8 cellular contexts compared by ENCODE assay signal in genomic region chr22:30386608-30386959, GRCh38. TPM values are rescaled to one million over a fixed set of nuclear protein-coding genes. Genes with fewer than 3 reads are reported as not detected.
DNase-seq lines count a peak whose midpoint lies in the region; ATAC-seq, FAIRE-seq and TF ChIP-seq lines count a peak whose summit lies in the region.

No MANE protein-coding gene starts in this region.

- peaks cover 34% of the 10 kb centered on the region for H3K36me3 Mint-ChIP-seq in Calu3 (ENCODE audit: insufficient read depth, unreplicated experiment)

- POLR2A ChIA-PET in OCI-LY7 (lab: Charles Lee), result interaction anchor here (0.8 kb wide), 1 partner anchor 35 kb away, joined by 3 read pairs; no protein-coding TSS in a partner anchor

- CTCF ChIA-PET in Calu3 (lab: Charles Lee) (interaction anchor here (1.2 kb wide), 2 partner anchors 60 to 98 kb away, joined by 4 read pairs; partner anchors contain the start of gene TBC1D10A), OCI-LY7 (lab: Charles Lee; ENCODE audit: unreplicated experiment) (interaction anchor here (0.6 to 1.2 kb wide), 3 partner anchors 51 to 99 kb away, joined by 3 to 9 read pairs (median 3); no protein-coding TSS in a partner anchor)

- H3K27me3 ChIP-seq in esophagus (ENCODE audit: control insufficient read depth in 1 of 2, insufficient read depth in 2 of 2, low read length in 2 of 2) (no peaks in the 10 kb centered on the region), pancreas (no peaks in the 10 kb centered on the region)

- WGBS in esophagus, 2 donors, result 22 to 26% methylated on average over 10 of the region's 10 CpGs
- 17 to 20% methylated on average over 9 to 10 of the region's 10 CpGs for WGBS in pancreas, 2 donors

- H3K36me3 ChIP-seq in OCI-LY7 (ENCODE audit: insufficient read depth, low read length), result no peaks in the 10 kb centered on the region; the same call in 1 of the 2 replicates
- peaks cover 0 to 4% of the 10 kb centered on the region in 2 donors for H3K36me3 ChIP-seq in esophagus (ENCODE audit: control insufficient read depth in 2 of 2, insufficient read depth in 2 of 2, low read length in 1 of 2)
- no peaks in the 10 kb centered on the region for H3K36me3 ChIP-seq in pancreas

- peak overlapping the region; percentile 71 for H3K27ac Mint-ChIP-seq in Calu3 (ENCODE audit: unreplicated experiment)

- no peak for FAIRE-seq in pancreas (lab: Jason Lieb, UNC)

- peaks cover 15% of the 10 kb centered on the region for H3K4me1 Mint-ChIP-seq in Calu3 (ENCODE audit: low read depth, unreplicated experiment)

- H3K9me2 ChIP-seq in OCI-LY7 (ENCODE audit: insufficient read depth, low read length), result no peaks in the 10 kb centered on the region

- H3K4me2 ChIP-seq in OCI-LY7 (ENCODE audit: low read length), result peak overlapping the region; percentile 65

- peaks cover 17% of the 10 kb centered on the region for H3K4me1 ChIP-seq in OCI-LY7 (ENCODE audit: insufficient read depth, low read length, poor library complexity, severe bottlenecking)
- peaks cover 0 to 9% of the 10 kb centered on the region in 2 donors for H3K4me1 ChIP-seq in esophagus (ENCODE audit: control insufficient read depth in 2 of 2, insufficient read depth in 2 of 2, low read length in 1 of 2)
- H3K4me1 ChIP-seq in pancreas, result peaks cover 0 to 6% (median 0%) of the 10 kb centered on the region in 3 donors

- H2AFZ ChIP-seq in OCI-LY7 (ENCODE audit: low read length), result no peak overlapping the region

- H3K27ac ChIP-seq in OCI-LY7 (ENCODE audit: low read depth, low read length, poor library complexity, severe bottlenecking), result no peak overlapping the region
- peak overlapping the region; percentile 80 to 84 for H3K27ac ChIP-seq in esophagus (ENCODE audit: low read depth in 2 of 2, low read length in 1 of 2)
- peak overlapping the region in 1 of 4 donors; percentile 41 for H3K27ac ChIP-seq in pancreas

- intact Hi-C loops in Calu3 (cut with micrococcal nuclease; ENCODE audit: unreplicated experiment), result no loop called here
- intact Hi-C loops in OCI-LY7 (cut with micrococcal nuclease; ENCODE audit: unreplicated experiment), result loop anchor here (2.0 to 5.0 kb wide), 2 partner anchors 60 to 274 kb away; partner anchors contain the start of gene TBC1D10A
- intact Hi-C loops in pancreas (cut with DNase I), result loop anchor here in 2 of 3 donors (5.0 kb wide), 3 partner anchors 99 to 274 kb away; partner anchors contain the start of gene CASTOR1 (in 1 of the 2)

- no peak for DNase-seq in Calu3
- no peak for DNase-seq in OCI-LY7 (ENCODE audit: low spot score)
- DNase-seq in pancreas, result peak in 2 of 6 donors; percentile 25 to 55
- no peak for DNase-seq in AG20443 (ENCODE audit: low spot score)
- no peak for DNase-seq in SW 1271 (lab: John Stamatoyannopoulos, UW)
- no peak for DNase-seq in D341Med (ENCODE audit: low spot score)

- H3K4me3 Mint-ChIP-seq in Calu3 (ENCODE audit: low read depth, unreplicated experiment), result peak overlapping the region; percentile 77

- BruUV-seq in Calu3 (replicated peaks; lab: Mats Ljungman, UMichigan), result no TSS peak
- BruUV-seq in OCI-LY7 (replicated peaks; lab: Mats Ljungman, UMichigan), result no TSS peak

- H3K27me3 Mint-ChIP-seq in Calu3 (ENCODE audit: unreplicated experiment), result no peaks in the 10 kb centered on the region

- TF ChIP-seq CTCF in Calu3 (IDR thresholded peaks at IDR 0.05; ENCODE audit: unreplicated experiment), result no peak
- TF ChIP-seq CTCF in OCI-LY7 (conservative IDR thresholded peaks at IDR 0.05; ENCODE audit: low read length), result no peak
- TF ChIP-seq CTCF in pancreas (IDR thresholded peaks at IDR 0.05), result no peak

- peak overlapping the region; percentile 66 for H3K4me3 ChIP-seq in OCI-LY7 (ENCODE audit: low read depth, low read length, poor library complexity, severe bottlenecking)
- H3K4me3 ChIP-seq in esophagus (ENCODE audit: low read depth in 1 of 2, low read length in 2 of 2), result peak overlapping the region; percentile 63 to 75
- peak overlapping the region; percentile 43 to 63 (median 58) for H3K4me3 ChIP-seq in pancreas

- no peaks in the 10 kb centered on the region for H4K20me1 ChIP-seq in OCI-LY7 (ENCODE audit: insufficient read depth, low read length)

- no peaks in the 10 kb centered on the region for H3K9me3 Mint-ChIP-seq in Calu3 (ENCODE audit: low read depth, unreplicated experiment)

- H3K9me3 ChIP-seq in OCI-LY7 (ENCODE audit: low read length) (peaks cover 6% of the 10 kb centered on the region; the same call in 1 of the 2 replicates), esophagus (ENCODE audit: control insufficient read depth in 2 of 2, insufficient read depth in 1 of 2, low read depth in 1 of 2, low read length in 1 of 2) (no peaks in the 10 kb centered on the region), pancreas (no peaks in the 10 kb centered on the region)

- no peaks in the 10 kb centered on the region for H3K79me2 ChIP-seq in OCI-LY7 (ENCODE audit: insufficient read depth, low read depth, low read length)

- ATAC-seq in pancreas, result no peak
- no peak for ATAC-seq in HG03439 (IDR thresholded peaks at IDR 0.05; ENCODE audit: unreplicated experiment)

RNA-seq across cellular contexts. Expression of gene RNF215, which starts 0.6 kb away (rescaled TPM):
- total RNA-seq in Calu3 (2022) (42.5 and 48.8 TPM in 2 replicates), OCI-LY7 (2022) (12.3 and 13.8 TPM in 2 replicates), pancreas (10 to 100 TPM in 2 of 6 donors, 1 to 10 TPM in 4; 6.0 to 11.6 (median 8.9) TPM)
- 6.9 and 8.0 TPM in 2 replicates for total RNA-seq in OCI-LY7 (2014; rRNA removed; shearing (Covaris generic))
- polyA plus RNA-seq in esophagus (1 to 10 TPM; 5.2 to 7.3 TPM), pancreas (10 to 100 TPM in 1 of 2 donors, 1 to 10 TPM in 1; 9.9 to 13.9 TPM)

RNA-seq across cellular contexts. Expression of gene SEC14L2, which starts 10.2 kb away (rescaled TPM):
- total RNA-seq in Calu3 (2022) (32.1 and 39.1 TPM in 2 replicates), OCI-LY7 (2022) (0.11 and 0.18 TPM in 2 replicates), pancreas (1 to 10 TPM; 2.6 to 6.6 (median 3.6) TPM)
- total RNA-seq in OCI-LY7 (2014; rRNA removed; shearing (Covaris generic)), result 0.22 and 0.31 TPM in 2 replicates
- polyA plus RNA-seq in esophagus (10 to 100 TPM; 27.2 to 29.1 TPM), pancreas (1 to 10 TPM; 3.6 to 5.1 TPM)

RNA-seq across cellular contexts. Expression of gene CCDC157, which starts 29.8 kb away (rescaled TPM):
- total RNA-seq in Calu3 (2022) (5.0 and 5.5 TPM in 2 replicates), OCI-LY7 (2022) (3.1 and 3.3 TPM in 2 replicates), pancreas (1 to 10 TPM; 1.1 to 2.6 (median 1.2) TPM)
- 3.4 and 4.7 TPM in 2 replicates for total RNA-seq in OCI-LY7 (2014; rRNA removed; shearing (Covaris generic))
- polyA plus RNA-seq in esophagus (1 to 10 TPM; 1.6 to 2.2 TPM), pancreas (1 to 10 TPM; 5.3 to 8.2 TPM)

RNA-seq across cellular contexts. Expression of gene SF3A1, which starts 29.9 kb away (rescaled TPM):
- 181 and 197 TPM in 2 replicates for total RNA-seq in Calu3 (2022)
- total RNA-seq in OCI-LY7 (2014; rRNA removed; shearing (Covaris generic)), result 44.9 and 71.8 TPM in 2 replicates
- 199 and 200 TPM in 2 replicates for total RNA-seq in OCI-LY7 (2022)
- 10 to 100 TPM; 14.3 to 23.1 TPM for polyA plus RNA-seq in esophagus
- total RNA-seq in pancreas, result 100 to 1,000 TPM in 1 of 6 donors, 10 to 100 TPM in 5; 77.2 to 102 (median 95.4) TPM
- polyA plus RNA-seq in pancreas, result 10 to 100 TPM; 19.2 to 21.6 TPM

RNA-seq across cellular contexts. Expression of gene MTFP1, which starts 39.0 kb away (rescaled TPM):
- 30.5 and 33.6 TPM in 2 replicates for total RNA-seq in Calu3 (2022)
- total RNA-seq in OCI-LY7 (2014; rRNA removed; shearing (Covaris generic)), result 70.5 and 81.9 TPM in 2 replicates
- total RNA-seq in OCI-LY7 (2022), result 63.6 and 83.2 TPM in 2 replicates
- polyA plus RNA-seq in esophagus, result 10 to 100 TPM; 19.7 to 23.5 TPM
- total RNA-seq in pancreas, result 10 to 100 TPM in 1 of 6 donors, 1 to 10 TPM in 5; 3.2 to 11.6 (median 8.0) TPM
- 10 to 100 TPM; 13.1 to 15.7 TPM for polyA plus RNA-seq in pancreas
